ENCODE assay signal across 18 cellular contexts in genomic region chr1:170068923-170069322, GRCh38. TPM values are rescaled to one million over a fixed set of nuclear protein-coding genes. Genes with fewer than 3 reads are reported as not detected.
DNase-seq lines count a peak whose midpoint lies in the region; ATAC-seq, FAIRE-seq and TF ChIP-seq lines count a peak whose summit lies in the region.
"Had no signal": no experiment of that assay in that cellular context is flagged by ENCODE, and none has a peak within 500 bp of the region (broad histone marks: within the 10 kb centered on the region; RNA-seq: fewer than 3 reads in every experiment).

No MANE protein-coding gene starts in this region.

- FAIRE-seq in HepG2 (lab: Jason Lieb, UNC): no peak

- no peak for TF ChIP-seq POLR2A in HepG2 (IDR thresholded peaks at IDR 0.05; ENCODE audit: insufficient read depth in 1 of 2, low read depth in 2 of 2, low read length in 2 of 2)

- BruUV-seq in HepG2 (replicated peaks; lab: Mats Ljungman, UMichigan): no TSS peak

- H3K79me2 ChIP-seq in HepG2 (ENCODE audit: insufficient read depth, low read length): no peaks in the 10 kb centered on the region

- H3K4me3 ChIP-seq in liver (ENCODE audit: low read depth in 1 of 3, low read length in 3 of 3) (peak overlapping the region in 2 of 3 donors; percentile 18 to 41), HepG2 (replicated peaks in 1 of 3; ENCODE audit: insufficient read depth in 1 of 3, low read depth in 2 of 3, low read length in 3 of 3) (no peak overlapping the region), endocrine pancreas (ENCODE audit: control insufficient read depth, insufficient read depth, low read length) (peak overlapping the region; percentile 36), H7 (ENCODE audit: insufficient read depth, low read depth, low read length) (no peak overlapping the region)
- H3K4me3 ChIP-seq: psoas muscle, tibial nerve had no signal

- H3K4me2 ChIP-seq in HepG2 (ENCODE audit: low read depth, low read length): no peak overlapping the region

- TF ChIP-seq CTCF in liver (IDR thresholded peaks at IDR 0.05; ENCODE audit: low read depth, low read length, missing input control) (no peak), HepG2 (CRISPR knock-in tag; IDR thresholded peaks at IDR 0.05) (no peak), mesothelial cell of epicardium (IDR thresholded peaks at IDR 0.05; ENCODE audit: unreplicated experiment) (no peak)

- peaks cover 0 to 2% (median 0%) of the 10 kb centered on the region in 4 donors for H3K9me3 ChIP-seq in liver (ENCODE audit: control insufficient read depth in 4 of 4, low read length in 3 of 4)
- no peaks in the 10 kb centered on the region for H3K9me3 ChIP-seq in HepG2 (ENCODE audit: low read length)
- peaks cover 1% of the 10 kb centered on the region for H3K9me3 ChIP-seq in endocrine pancreas (ENCODE audit: control insufficient read depth, low read length)
- H3K9me3 ChIP-seq: psoas muscle had no signal

- TF ChIP-seq EP300 in HepG2 (IDR thresholded peaks at IDR 0.05; ENCODE audit: low read depth in 2 of 2, low read length in 2 of 2) (no peak), HepG2 (CRISPR knock-in tag; IDR thresholded peaks at IDR 0.05; ENCODE audit: borderline replicate concordance) (no peak)

- ATAC-seq in HepG2: no peak
- ATAC-seq: psoas muscle had no signal

- intact Hi-C loops in HepG2 (cut with micrococcal nuclease; ENCODE audit: unreplicated experiment): loop anchor here (1.0 to 10.0 kb wide), 2 partner anchors 66 to 174 kb away; partner anchors contain the start of gene SCYL3

- H3K9me3 Mint-ChIP-seq in T-helper 1 cell treated with Interleukin-12 subunit alpha and Interleukin-12 subunit beta and Interleukin-4 antibody, amounts not matched to agents 30 μg/mL and 1 μg/mL, for 36 hours: peaks cover 3% of the 10 kb centered on the region
- H3K9me3 Mint-ChIP-seq in mesothelial cell of epicardium: peaks cover 19% of the 10 kb centered on the region

- peak overlapping the region; percentile 82 for H3K4me3 Mint-ChIP-seq in T-helper 1 cell treated with Interleukin-12 subunit alpha and Interleukin-12 subunit beta and Interleukin-4 antibody, amounts not matched to agents 30 μg/mL and 1 μg/mL, for 36 hours
- no peak overlapping the region for H3K4me3 Mint-ChIP-seq in mesothelial cell of epicardium
- H3K4me3 Mint-ChIP-seq: B cell had no signal

- peak overlapping the region; percentile 1 to 42 for H3K9ac ChIP-seq in liver (ENCODE audit: low read depth in 1 of 2, low read length in 2 of 2)
- H3K9ac ChIP-seq in HepG2 (ENCODE audit: insufficient read depth, low read depth, low read length): no peak overlapping the region
- no peak overlapping the region for H3K9ac ChIP-seq in endocrine pancreas (ENCODE audit: control insufficient read depth, insufficient read depth, low read length)

- POLR2A ChIA-PET in HepG2 (lab: Yijun Ruan, JAX): no interaction called here

- H3K27ac Mint-ChIP-seq in T-helper 1 cell treated with Interleukin-12 subunit alpha and Interleukin-12 subunit beta and Interleukin-4 antibody, amounts not matched to agents 30 μg/mL and 1 μg/mL, for 36 hours: peak overlapping the region; percentile 87
- no peak overlapping the region for H3K27ac Mint-ChIP-seq in mesothelial cell of epicardium
- H3K27ac Mint-ChIP-seq: B cell had no signal

- TF ChIP-seq RAD21 in liver (IDR thresholded peaks at IDR 0.05): no peak
- no peak for TF ChIP-seq RAD21 in HepG2 (CRISPR knock-in tag; IDR thresholded peaks at IDR 0.05)

- H3K4me1 ChIP-seq in liver (ENCODE audit: control insufficient read depth in 4 of 4, insufficient read depth in 4 of 4, low read length in 3 of 4): peaks cover 5 to 21% (median 18%) of the 10 kb centered on the region in 4 donors
- peaks cover 18% of the 10 kb centered on the region for H3K4me1 ChIP-seq in HepG2 (ENCODE audit: insufficient read depth, low read length)
- H3K4me1 ChIP-seq in endocrine pancreas (ENCODE audit: control insufficient read depth, insufficient read depth, low read length): peaks cover 16% of the 10 kb centered on the region

- in situ Hi-C loops in HepG2 (cut with HindIII; ENCODE audit: extremely low pct_ligation_motif_present, low pct_unique_long_range_greater_than_20kb): no loop called here

- peaks cover 54% of the 10 kb centered on the region for H3K4me1 Mint-ChIP-seq in T-helper 1 cell treated with Interleukin-12 subunit alpha and Interleukin-12 subunit beta and Interleukin-4 antibody, amounts not matched to agents 30 μg/mL and 1 μg/mL, for 36 hours (ENCODE audit: low read depth)
- peaks cover 19% of the 10 kb centered on the region for H3K4me1 Mint-ChIP-seq in mesothelial cell of epicardium

- no peak overlapping the region for H2AFZ ChIP-seq in HepG2 (ENCODE audit: low read length)

- no peaks in the 10 kb centered on the region for H3K27me3 Mint-ChIP-seq in T-helper 1 cell treated with Interleukin-12 subunit alpha and Interleukin-12 subunit beta and Interleukin-4 antibody, amounts not matched to agents 30 μg/mL and 1 μg/mL, for 36 hours (ENCODE audit: low read depth)
- no peaks in the 10 kb centered on the region for H3K27me3 Mint-ChIP-seq in mesothelial cell of epicardium (ENCODE audit: low read depth)
- H3K27me3 Mint-ChIP-seq: B cell had no signal

- H4K20me1 ChIP-seq in HepG2 (ENCODE audit: insufficient read depth, low read length): no peaks in the 10 kb centered on the region

- H3K36me3 ChIP-seq in liver (ENCODE audit: control insufficient read depth in 4 of 4, insufficient read depth in 3 of 4, low read depth in 1 of 4, low read length in 3 of 4) (no peaks in the 10 kb centered on the region), HepG2 (replicated peaks in 1 of 2; ENCODE audit: control insufficient read depth in 1 of 2, insufficient read depth in 2 of 2, low read length in 2 of 2) (no peaks in the 10 kb centered on the region), endocrine pancreas (ENCODE audit: control insufficient read depth, insufficient read depth, low read length) (no peaks in the 10 kb centered on the region), H7 (replicated peaks; ENCODE audit: control insufficient read depth, insufficient read depth, low read length) (no peaks in the 10 kb centered on the region)

- no peak for DNase-seq in HepG2 (ENCODE audit: low spot score)
- no peak for DNase-seq in ecto neural progenitor cell (ENCODE audit: low spot score)
- no peak for DNase-seq in mesothelial cell of epicardium (ENCODE audit: low spot score in 2 of 2, unreplicated experiment in 2 of 2)
- DNase-seq in NAMALWA (ENCODE audit: low spot score): no peak
- no peak for DNase-seq in H7
- DNase-seq: activated gamma-delta T cell, caudate nucleus, DMS79 treated with DMSO at 0.1 percent for 48 hours, glutamatergic neuron, kidney, NCI-H1092 treated with DMSO at 0.1 percent for 48 hours, NCI-H345, psoas muscle had no signal

- H3K27me3 ChIP-seq in liver (ENCODE audit: control insufficient read depth in 4 of 4, insufficient read depth in 4 of 4, low read length in 3 of 4) (no peaks in the 10 kb centered on the region), HepG2 (ENCODE audit: control insufficient read depth in 1 of 2, insufficient read depth in 2 of 2, low read length in 2 of 2) (no peaks in the 10 kb centered on the region), endocrine pancreas (ENCODE audit: control insufficient read depth, insufficient read depth, low read length) (no peaks in the 10 kb centered on the region), H7 (ENCODE audit: control insufficient read depth, insufficient read depth, low read length) (no peaks in the 10 kb centered on the region)
- H3K27me3 ChIP-seq: tibial nerve had no signal

- peaks cover 9% of the 10 kb centered on the region for H3K36me3 Mint-ChIP-seq in T-helper 1 cell treated with Interleukin-12 subunit alpha and Interleukin-12 subunit beta and Interleukin-4 antibody, amounts not matched to agents 30 μg/mL and 1 μg/mL, for 36 hours (ENCODE audit: low read depth)
- peaks cover 11% of the 10 kb centered on the region for H3K36me3 Mint-ChIP-seq in mesothelial cell of epicardium

- CTCF ChIA-PET in HepG2 (lab: Yijun Ruan, JAX; ENCODE audit: low intra/inter-chr PET ratio, low total read pairs): no interaction called here

- H3K27ac ChIP-seq in liver (ENCODE audit: low read depth in 1 of 2, low read length in 2 of 2) (peak overlapping the region; percentile 9 to 60), HepG2 (ENCODE audit: extremely low read length, insufficient read depth, low read length) (no peak overlapping the region)
- H3K27ac ChIP-seq: psoas muscle had no signal

TF ChIP-seq in HepG2, 621 proteins besides CTCF, POLR2A, EP300 and RAD21 (continues in another document):
- TF ChIP-seq ZNF180 (CRISPR knock-in tag; IDR thresholded peaks at IDR 0.05; ENCODE audit: borderline replicate concordance, low read depth): no peak
- no peak for TF ChIP-seq ZNF20 (CRISPR knock-in tag; IDR thresholded peaks at IDR 0.05)

RNA-seq across cellular contexts. Expression of gene KIFAP3, which starts 5.6 kb away (rescaled TPM):
- 10 to 100 TPM in 1 of 2 donors, 1 to 10 TPM in 1; 8.4 to 11.1 TPM for total RNA-seq in liver
- 1 to 10 TPM; 4.5 to 5.4 TPM for polyA plus RNA-seq in liver
- total RNA-seq in HepG2 (2016; rRNA removed; fragmentation: Illumina TruSeq; extraction: Trizol): 10.0 and 13.1 TPM in 2 replicates
- 5.7 and 6.3 TPM in 2 replicates for total RNA-seq in HepG2 (2016; cell fraction: cytosol; rRNA removed; fragmentation: Illumina TruSeq; extraction: Trizol; ENCODE audit: low read depth)
- total RNA-seq in HepG2 (2016; cell fraction: insoluble cytoplasmic fraction; rRNA removed; fragmentation: Illumina TruSeq; extraction: Trizol): 10.0 and 12.5 TPM in 2 replicates
- 4.5 and 5.4 TPM in 2 replicates for total RNA-seq in HepG2 (2016; cell fraction: membrane; rRNA removed; fragmentation: Illumina TruSeq; extraction: Trizol)
- total RNA-seq in HepG2 (2016; cell fraction: nucleus; rRNA removed; fragmentation: Illumina TruSeq; extraction: Trizol): 9.2 and 9.6 TPM in 2 replicates
- polyA plus RNA-seq in HepG2 (2011; rRNA removed): 3.2 and 3.4 TPM in 2 replicates
- polyA plus RNA-seq in HepG2 (2011; cell fraction: cytosol; rRNA removed): 1.6 and 2.8 TPM in 2 replicates
- polyA plus RNA-seq in HepG2 (2011; cell fraction: nucleus; rRNA removed): 1.2 and 1.6 TPM in 2 replicates
- polyA plus RNA-seq in HepG2 (2012): 5.4 and 6.5 TPM in 2 replicates
- polyA plus RNA-seq in HepG2 (2016; cell fraction: cytosol; fragmentation: Illumina TruSeq; extraction: Trizol; ENCODE audit: low read depth): 0.51 and 0.55 TPM in 2 replicates
- polyA plus RNA-seq in HepG2 (2016; cell fraction: insoluble cytoplasmic fraction; fragmentation: Illumina TruSeq; extraction: Trizol; ENCODE audit: low read depth): 10.5 TPM in 2 replicates
- 0.88 and 0.90 TPM in 2 replicates for polyA plus RNA-seq in HepG2 (2016; cell fraction: membrane; fragmentation: Illumina TruSeq; extraction: Trizol; ENCODE audit: low read depth)
- polyA plus RNA-seq in HepG2 (2016; cell fraction: nucleus; fragmentation: Illumina TruSeq; extraction: Trizol; ENCODE audit: insufficient read depth, low read depth): 5.5 and 5.6 TPM in 2 replicates
- 2.2 and 2.7 TPM in 2 replicates for polyA minus RNA-seq in HepG2 (2011; rRNA and poly(A)+ RNA removed; ENCODE audit: low replicate concordance)
- polyA minus RNA-seq in HepG2 (2011; cell fraction: cytosol; rRNA and poly(A)+ RNA removed): 3.5 and 5.5 TPM in 2 replicates
- polyA minus RNA-seq in HepG2 (2011; cell fraction: nucleus; rRNA and poly(A)+ RNA removed): 11.1 and 12.7 TPM in 2 replicates
- total RNA-seq in mesothelial cell of epicardium: 28.6 to 31.4 TPM (median 29.9 TPM) in 3 replicates
- total RNA-seq in H7 (2014; rRNA removed; shearing (Covaris generic)): 8.1 and 8.7 TPM in 2 replicates

Comparison
In these comparisons a context has a peak if more than half of its experiments do, and no peak if none do; other contexts are left out.
1. H3K4me3 ChIP-seq: peak in liver (2 of 3) and endocrine pancreas (single experiment); none in HepG2 (0 of 3) and H7 (single experiment).
2. H3K9ac ChIP-seq: peak in liver (2 of 2); none in HepG2 (single experiment) and endocrine pancreas (single experiment).